In genomic region chr11:32231909-32232493, GRCh38 we compare ENCODE assay signal across 8 cellular contexts.
DNase-seq lines count a peak whose midpoint lies in the region; ATAC-seq and TF ChIP-seq lines count a peak whose summit lies in the region.

No MANE protein-coding gene starts in this region.

- H3K27me3 Mint-ChIP-seq in activated T-helper 1 cell treated with anti-CD3 and anti-CD28 coated beads, Interleukin-12 subunit alpha, Interleukin-12 subunit beta, Interleukin-2, Interleukin-4 antibody, amounts not matched to agents 30 ng/mL and 10 ng/mL and 1 ng/mL, durations not matched to agents 14 hours and 24 hours and 36 hours (ENCODE audit: insufficient read depth) = peaks cover 5% of the 10 kb centered on the region

- no peaks in the 10 kb centered on the region for H3K36me3 ChIP-seq in uterus

- DNase-seq in Daoy (ENCODE audit: low read depth) = peak; percentile 27
- DNase-seq in SK-N-DZ (ENCODE audit: low spot score) = peak; percentile 15
- peak; percentile 32 for DNase-seq in glomerular visceral epithelial cell (ENCODE audit: extremely low spot score)
- DNase-seq in uterus = no peak
- DNase-seq in activated T-helper 1 cell treated with anti-CD3 and anti-CD28 coated beads, Interleukin-12 subunit alpha, Interleukin-12 subunit beta, Interleukin-2, Interleukin-4 antibody, amounts not matched to agents 30 ng/mL and 10 ng/mL and 1 ng/mL, durations not matched to agents 14 hours and 24 hours and 36 hours (ENCODE audit: low spot score) = no peak
- no peak for DNase-seq in ureter (ENCODE audit: low spot score)

- no peaks in the 10 kb centered on the region for H3K4me1 ChIP-seq in uterus

- peak; percentile 57 for ATAC-seq in GM19043 (IDR thresholded peaks at IDR 0.05; ENCODE audit: low read depth, unreplicated experiment)
- ATAC-seq in HG03354 (IDR thresholded peaks at IDR 0.05; ENCODE audit: poor library complexity, severe bottlenecking, unreplicated experiment) = peak; percentile 85

- no peaks in the 10 kb centered on the region for H3K36me3 Mint-ChIP-seq in activated T-helper 1 cell treated with anti-CD3 and anti-CD28 coated beads, Interleukin-12 subunit alpha, Interleukin-12 subunit beta, Interleukin-2, Interleukin-4 antibody, amounts not matched to agents 30 ng/mL and 10 ng/mL and 1 ng/mL, durations not matched to agents 14 hours and 24 hours and 36 hours (ENCODE audit: low read depth)

- H3K27ac ChIP-seq in uterus = no peak overlapping the region

- H3K4me1 Mint-ChIP-seq in activated T-helper 1 cell treated with anti-CD3 and anti-CD28 coated beads, Interleukin-12 subunit alpha, Interleukin-12 subunit beta, Interleukin-2, Interleukin-4 antibody, amounts not matched to agents 30 ng/mL and 10 ng/mL and 1 ng/mL, durations not matched to agents 14 hours and 24 hours and 36 hours (ENCODE audit: low read depth) = no peaks in the 10 kb centered on the region

- intact Hi-C loops in uterus (cut with DNase I; ENCODE audit: low total_unique reads) = no loop called here
- intact Hi-C loops in activated T-helper 1 cell treated with anti-CD3 and anti-CD28 coated beads, Interleukin-12 subunit alpha, Interleukin-12 subunit beta, Interleukin-2, Interleukin-4 antibody, amounts not matched to agents 30 ng/mL and 10 ng/mL and 1 ng/mL, durations not matched to agents 14 hours and 24 hours and 36 hours (cut with micrococcal nuclease) = no loop called here

- H3K27me3 ChIP-seq in uterus = no peaks in the 10 kb centered on the region

- H3K9me3 ChIP-seq in uterus = no peaks in the 10 kb centered on the region

- no peak overlapping the region for H3K27ac Mint-ChIP-seq in activated T-helper 1 cell treated with anti-CD3 and anti-CD28 coated beads, Interleukin-12 subunit alpha, Interleukin-12 subunit beta, Interleukin-2, Interleukin-4 antibody, amounts not matched to agents 30 ng/mL and 10 ng/mL and 1 ng/mL, durations not matched to agents 14 hours and 24 hours and 36 hours

- no peaks in the 10 kb centered on the region for H3K9me3 Mint-ChIP-seq in activated T-helper 1 cell treated with anti-CD3 and anti-CD28 coated beads, Interleukin-12 subunit alpha, Interleukin-12 subunit beta, Interleukin-2, Interleukin-4 antibody, amounts not matched to agents 30 ng/mL and 10 ng/mL and 1 ng/mL, durations not matched to agents 14 hours and 24 hours and 36 hours

- no peak for TF ChIP-seq POLR2A in uterus (IDR thresholded peaks at IDR 0.05)

- H3K4me3 Mint-ChIP-seq in activated T-helper 1 cell treated with anti-CD3 and anti-CD28 coated beads, Interleukin-12 subunit alpha, Interleukin-12 subunit beta, Interleukin-2, Interleukin-4 antibody, amounts not matched to agents 30 ng/mL and 10 ng/mL and 1 ng/mL, durations not matched to agents 14 hours and 24 hours and 36 hours = no peak overlapping the region

- H3K4me3 ChIP-seq in uterus = no peak overlapping the region

- no peak for TF ChIP-seq CTCF in uterus (IDR thresholded peaks at IDR 0.05)

Comparison
In these comparisons a context has a peak if more than half of its experiments do, and no peak if none do; other contexts are left out.
1. DNase-seq: peak in Daoy (single experiment), SK-N-DZ (single experiment) and glomerular visceral epithelial cell (single experiment); none in uterus (0 of 2), activated T-helper 1 cell treated with anti-CD3 and anti-CD28 coated beads, Interleukin-12 subunit alpha, Interleukin-12 subunit beta, Interleukin-2, Interleukin-4 antibody, amounts not matched to agents 30 ng/mL and 10 ng/mL and 1 ng/mL, durations not matched to agents 14 hours and 24 hours and 36 hours (single experiment) and ureter (single experiment).